In the genomic region with DNA sequence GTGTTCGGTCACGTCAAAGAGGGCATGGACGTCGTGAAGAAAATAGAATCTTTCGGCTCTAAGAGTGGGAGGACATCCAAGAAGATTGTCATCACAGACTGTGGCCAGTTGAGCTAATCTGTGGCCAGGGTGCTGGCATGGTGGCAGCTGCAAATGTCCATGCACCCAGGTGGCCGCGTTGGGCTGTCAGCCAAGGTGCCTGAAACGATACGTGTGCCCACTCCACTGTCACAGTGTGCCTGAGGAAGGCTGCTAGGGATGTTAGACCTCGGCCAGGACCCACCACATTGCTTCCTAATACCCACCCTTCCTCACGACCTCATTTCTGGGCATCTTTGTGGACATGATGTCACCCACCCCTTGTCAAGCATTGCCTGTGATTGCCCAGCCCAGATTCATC, we compare ENCODE assay signal across 1 cellular context.
TF ChIP-seq lines count a peak whose summit lies in the region.

No MANE protein-coding gene starts in this region.

TF ChIP-seq in IMR-90, 13 proteins besides CTCF, POLR2A, EP300 and RAD21:
- TF ChIP-seq NFE2L2 (IDR thresholded peaks at IDR 0.05; ENCODE audit: low read depth, low read length) (no peak), FOS (IDR thresholded peaks at IDR 0.05; ENCODE audit: low read depth, low read length) (no peak)
